Comparison of ENCODE assay signal across 15 cellular contexts in the genomic region with DNA sequence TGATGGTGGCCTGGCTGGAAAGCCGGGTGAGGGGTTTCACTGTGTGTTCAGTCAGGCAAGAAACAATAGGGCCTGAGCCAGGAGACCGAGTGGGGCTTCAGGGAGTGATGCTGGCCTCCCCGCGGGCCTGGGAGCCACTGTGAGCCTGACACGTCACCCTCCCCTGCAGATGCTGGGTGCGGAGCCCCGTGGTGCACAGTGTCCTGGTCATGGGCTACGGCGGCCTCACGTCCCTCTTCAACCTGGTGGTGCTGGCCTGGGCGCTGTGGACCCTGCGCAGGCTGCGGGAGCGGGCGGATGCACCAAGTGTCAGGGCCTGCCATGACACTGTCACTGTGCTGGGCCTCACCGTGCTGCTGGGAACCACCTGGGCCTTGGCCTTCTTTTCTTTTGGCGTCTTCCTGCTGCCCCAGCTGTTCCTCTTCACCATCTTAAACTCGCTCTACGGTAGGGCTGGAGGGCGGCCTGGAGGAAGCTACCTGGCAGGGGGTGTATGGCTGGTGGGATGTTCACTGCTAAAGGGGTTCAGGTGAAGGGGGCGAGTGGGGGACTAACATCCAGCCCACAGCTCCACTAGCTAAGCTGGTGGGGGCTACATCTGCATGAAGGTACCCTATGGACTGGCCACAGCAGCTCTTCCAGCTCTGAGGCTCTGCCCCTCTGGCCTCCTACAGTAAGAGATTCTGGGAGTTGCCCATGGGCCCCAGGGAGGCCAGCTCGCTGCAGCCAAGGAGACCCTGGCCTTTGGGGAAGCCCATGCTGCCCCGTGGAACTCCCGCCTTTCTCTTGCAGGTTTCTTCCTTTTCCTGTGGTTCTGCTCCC. TPM values are rescaled to one million over a fixed set of nuclear protein-coding genes. Genes with fewer than 3 reads are reported as not detected.
"Had no signal": no experiment of that assay in that cellular context is flagged by ENCODE, and none has a peak within 500 bp of the region (broad histone marks: within the 10 kb centered on the region; RNA-seq: fewer than 3 reads in every experiment).

No MANE protein-coding gene starts in this region.

- H3K4me3 Mint-ChIP-seq: activated T-cell treated with anti-CD3 and anti-CD28 coated beads, Interleukin-2, amount 50 U/mL, for 24 hours; nephron; T-helper 17 cell had no signal

- H3K27ac ChIP-seq: ascending aorta, dorsolateral prefrontal cortex had no signal

- H3K9me3 Mint-ChIP-seq: activated T-cell treated with anti-CD3 and anti-CD28 coated beads, Interleukin-2, amount 50 U/mL, for 24 hours had no signal

- H3K9me3 ChIP-seq: ascending aorta had no signal

- H3K27me3 Mint-ChIP-seq: activated T-cell treated with anti-CD3 and anti-CD28 coated beads, Interleukin-2, amount 50 U/mL, for 24 hours had no signal

- FAIRE-seq: bronchial epithelial cell, endometrium, urothelium cell line had no signal

- H3K4me3 ChIP-seq: ascending aorta, dorsolateral prefrontal cortex had no signal

- H3K27me3 ChIP-seq: ascending aorta had no signal

- ATAC-seq: esophagus mucosa, left colon, T-helper 17 cell had no signal

- DNase-seq: activated CD4-positive, CD25-positive, alpha-beta regulatory T cell treated with anti-CD3 and anti-CD28 coated beads, Interleukin-2, amount 50 U/mL, for 72 hours; activated T-cell treated with anti-CD3 and anti-CD28 coated beads, Interleukin-2, amount 50 U/mL, for 24 hours; dorsolateral prefrontal cortex; left colon; stimulated activated CD4-positive, alpha-beta T cell treated with anti-CD3 and anti-CD28 coated beads, Interleukin-12 subunit alpha, Interleukin-12 subunit beta, amount 100 ng/mL, for 4 hours; T-helper 17 cell had no signal

- H3K36me3 ChIP-seq: ascending aorta had no signal

- H3K4me1 ChIP-seq: ascending aorta had no signal

- H3K27ac Mint-ChIP-seq: activated T-cell treated with anti-CD3 and anti-CD28 coated beads, Interleukin-2, amount 50 U/mL, for 24 hours; nephron; T-helper 17 cell had no signal

RNA-seq across cellular contexts. Expression of gene ADGRG5, which starts 32.4 kb away (rescaled TPM):
- total RNA-seq: ascending aorta, bronchial epithelial cell, fibroblast of villous mesenchyme, lung microvascular endothelial cell, osteoblast had no signal
